Comparison of ENCODE assay signal across 1 cellular context in the genomic region with DNA sequence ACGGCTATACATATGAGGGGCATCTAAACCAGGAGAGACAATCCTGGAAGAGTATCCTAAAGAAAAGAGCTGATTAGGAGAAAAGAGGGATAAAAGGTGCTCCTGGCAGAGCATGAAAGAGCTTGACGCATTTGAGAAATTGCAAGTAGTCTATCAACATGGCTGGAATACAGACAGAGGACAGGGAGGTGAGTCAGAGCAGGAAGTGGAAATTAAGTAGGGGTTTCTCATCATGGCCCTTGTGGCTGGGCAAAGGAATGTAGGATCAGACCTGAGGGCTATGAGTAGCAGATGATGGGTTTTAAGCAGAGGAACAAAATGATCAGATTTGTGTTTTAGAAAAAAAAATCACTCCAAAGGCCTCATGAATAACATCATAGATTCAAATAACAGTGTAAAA.
TF ChIP-seq lines count a peak whose summit lies in the region.

No MANE protein-coding gene starts in this region.

TF ChIP-seq in SK-N-SH, 30 proteins besides CTCF, POLR2A, EP300 and RAD21 (continued from another document):
- TF ChIP-seq NRF1 (IDR thresholded peaks at IDR 0.05; ENCODE audit: low read depth, low read length) (no peak), TEAD4 (IDR thresholded peaks at IDR 0.05; ENCODE audit: borderline replicate concordance, insufficient read depth) (no peak), TAF1 (IDR thresholded peaks at IDR 0.05; ENCODE audit: borderline replicate concordance, low read depth, low read length) (no peak), RCOR1 (IDR thresholded peaks at IDR 0.05; ENCODE audit: low read length) (no peak), POLR2AphosphoS5 (IDR thresholded peaks at IDR 0.05; ENCODE audit: low read depth, low read length) (peak; percentile 10; the same call in 1 of the 2 replicates), NFIC (IDR thresholded peaks at IDR 0.05; ENCODE audit: borderline replicate concordance) (peak; percentile 64), SIN3A (IDR thresholded peaks at IDR 0.05; ENCODE audit: borderline replicate concordance, low read depth, low read length) (no peak), FOXM1 (IDR thresholded peaks at IDR 0.05; ENCODE audit: low read depth) (no peak), JUND (IDR thresholded peaks at IDR 0.05) (peak; percentile 72), YY1 (IDR thresholded peaks at IDR 0.05; ENCODE audit: low read depth) (0 out of 2 replicates have a peak, but pooled peaks have one; percentile 52), FOXJ3 (CRISPR knock-in tag; IDR thresholded peaks at IDR 0.05) (no peak), RXRA (IDR thresholded peaks at IDR 0.05; ENCODE audit: borderline replicate concordance, low read depth) (no peak), FOSL2 (IDR thresholded peaks at IDR 0.05; ENCODE audit: borderline replicate concordance, low read depth) (peak; percentile 85), TCF12 (IDR thresholded peaks at IDR 0.05) (peak; percentile 82), RFX5 (IDR thresholded peaks at IDR 0.05; ENCODE audit: low read length) (no peak), GATA2 (CRISPR knock-in tag; IDR thresholded peaks at IDR 0.05) (no peak), EZH2phosphoT487 (IDR thresholded peaks at IDR 0.05; ENCODE audit: borderline replicate concordance, low read depth) (no peak), SMC3 (IDR thresholded peaks at IDR 0.05; ENCODE audit: low read depth, low read length) (no peak), GABPA (IDR thresholded peaks at IDR 0.05; ENCODE audit: low read depth) (peak; percentile 27; the same call in 1 of the 2 replicates), MEF2A (IDR thresholded peaks at IDR 0.05; ENCODE audit: borderline replicate concordance, low read depth) (no peak), CHD2 (IDR thresholded peaks at IDR 0.05; ENCODE audit: low read length, partially characterized antibody) (no peak), MXI1 (IDR thresholded peaks at IDR 0.05; ENCODE audit: low read depth, low read length) (no peak)
- TF ChIP-seq, protein P1, sequence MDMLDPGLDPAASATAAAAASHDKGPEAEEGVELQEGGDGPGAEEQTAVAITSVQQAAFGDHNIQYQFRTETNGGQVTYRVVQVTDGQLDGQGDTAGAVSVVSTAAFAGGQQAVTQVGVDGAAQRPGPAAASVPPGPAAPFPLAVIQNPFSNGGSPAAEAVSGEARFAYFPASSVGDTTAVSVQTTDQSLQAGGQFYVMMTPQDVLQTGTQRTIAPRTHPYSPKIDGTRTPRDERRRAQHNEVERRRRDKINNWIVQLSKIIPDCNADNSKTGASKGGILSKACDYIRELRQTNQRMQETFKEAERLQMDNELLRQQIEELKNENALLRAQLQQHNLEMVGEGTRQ (IDR thresholded peaks at IDR 0.05; ENCODE audit: borderline replicate concordance, low read depth, low read length): no peak
- TF ChIP-seq, protein P2, sequence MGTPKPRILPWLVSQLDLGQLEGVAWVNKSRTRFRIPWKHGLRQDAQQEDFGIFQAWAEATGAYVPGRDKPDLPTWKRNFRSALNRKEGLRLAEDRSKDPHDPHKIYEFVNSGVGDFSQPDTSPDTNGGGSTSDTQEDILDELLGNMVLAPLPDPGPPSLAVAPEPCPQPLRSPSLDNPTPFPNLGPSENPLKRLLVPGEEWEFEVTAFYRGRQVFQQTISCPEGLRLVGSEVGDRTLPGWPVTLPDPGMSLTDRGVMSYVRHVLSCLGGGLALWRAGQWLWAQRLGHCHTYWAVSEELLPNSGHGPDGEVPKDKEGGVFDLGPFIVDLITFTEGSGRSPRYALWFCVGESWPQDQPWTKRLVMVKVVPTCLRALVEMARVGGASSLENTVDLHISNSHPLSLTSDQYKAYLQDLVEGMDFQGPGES (IDR thresholded peaks at IDR 0.05; ENCODE audit: low read depth, low read length): no peak
- TF ChIP-seq, protein P3, sequence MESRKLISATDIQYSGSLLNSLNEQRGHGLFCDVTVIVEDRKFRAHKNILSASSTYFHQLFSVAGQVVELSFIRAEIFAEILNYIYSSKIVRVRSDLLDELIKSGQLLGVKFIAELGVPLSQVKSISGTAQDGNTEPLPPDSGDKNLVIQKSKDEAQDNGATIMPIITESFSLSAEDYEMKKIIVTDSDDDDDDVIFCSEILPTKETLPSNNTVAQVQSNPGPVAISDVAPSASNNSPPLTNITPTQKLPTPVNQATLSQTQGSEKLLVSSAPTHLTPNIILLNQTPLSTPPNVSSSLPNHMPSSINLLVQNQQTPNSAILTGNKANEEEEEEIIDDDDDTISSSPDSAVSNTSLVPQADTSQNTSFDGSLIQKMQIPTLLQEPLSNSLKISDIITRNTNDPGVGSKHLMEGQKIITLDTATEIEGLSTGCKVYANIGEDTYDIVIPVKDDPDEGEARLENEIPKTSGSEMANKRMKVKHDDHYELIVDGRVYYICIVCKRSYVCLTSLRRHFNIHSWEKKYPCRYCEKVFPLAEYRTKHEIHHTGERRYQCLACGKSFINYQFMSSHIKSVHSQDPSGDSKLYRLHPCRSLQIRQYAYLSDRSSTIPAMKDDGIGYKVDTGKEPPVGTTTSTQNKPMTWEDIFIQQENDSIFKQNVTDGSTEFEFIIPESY (IDR thresholded peaks at IDR 0.05; ENCODE audit: borderline replicate concordance, low read depth): no peak
- TF ChIP-seq, protein P4, sequence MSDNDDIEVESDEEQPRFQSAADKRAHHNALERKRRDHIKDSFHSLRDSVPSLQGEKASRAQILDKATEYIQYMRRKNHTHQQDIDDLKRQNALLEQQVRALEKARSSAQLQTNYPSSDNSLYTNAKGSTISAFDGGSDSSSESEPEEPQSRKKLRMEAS (IDR thresholded peaks at IDR 0.05; ENCODE audit: low read depth): peak; percentile 34; the same call in 1 of the 2 replicates
- TF ChIP-seq, protein P5, sequence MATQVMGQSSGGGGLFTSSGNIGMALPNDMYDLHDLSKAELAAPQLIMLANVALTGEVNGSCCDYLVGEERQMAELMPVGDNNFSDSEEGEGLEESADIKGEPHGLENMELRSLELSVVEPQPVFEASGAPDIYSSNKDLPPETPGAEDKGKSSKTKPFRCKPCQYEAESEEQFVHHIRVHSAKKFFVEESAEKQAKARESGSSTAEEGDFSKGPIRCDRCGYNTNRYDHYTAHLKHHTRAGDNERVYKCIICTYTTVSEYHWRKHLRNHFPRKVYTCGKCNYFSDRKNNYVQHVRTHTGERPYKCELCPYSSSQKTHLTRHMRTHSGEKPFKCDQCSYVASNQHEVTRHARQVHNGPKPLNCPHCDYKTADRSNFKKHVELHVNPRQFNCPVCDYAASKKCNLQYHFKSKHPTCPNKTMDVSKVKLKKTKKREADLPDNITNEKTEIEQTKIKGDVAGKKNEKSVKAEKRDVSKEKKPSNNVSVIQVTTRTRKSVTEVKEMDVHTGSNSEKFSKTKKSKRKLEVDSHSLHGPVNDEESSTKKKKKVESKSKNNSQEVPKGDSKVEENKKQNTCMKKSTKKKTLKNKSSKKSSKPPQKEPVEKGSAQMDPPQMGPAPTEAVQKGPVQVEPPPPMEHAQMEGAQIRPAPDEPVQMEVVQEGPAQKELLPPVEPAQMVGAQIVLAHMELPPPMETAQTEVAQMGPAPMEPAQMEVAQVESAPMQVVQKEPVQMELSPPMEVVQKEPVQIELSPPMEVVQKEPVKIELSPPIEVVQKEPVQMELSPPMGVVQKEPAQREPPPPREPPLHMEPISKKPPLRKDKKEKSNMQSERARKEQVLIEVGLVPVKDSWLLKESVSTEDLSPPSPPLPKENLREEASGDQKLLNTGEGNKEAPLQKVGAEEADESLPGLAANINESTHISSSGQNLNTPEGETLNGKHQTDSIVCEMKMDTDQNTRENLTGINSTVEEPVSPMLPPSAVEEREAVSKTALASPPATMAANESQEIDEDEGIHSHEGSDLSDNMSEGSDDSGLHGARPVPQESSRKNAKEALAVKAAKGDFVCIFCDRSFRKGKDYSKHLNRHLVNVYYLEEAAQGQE (IDR thresholded peaks at IDR 0.05; ENCODE audit: low read depth, low read length): 0 out of 2 replicates have a peak, but pooled peaks have one; percentile 21
- TF ChIP-seq, protein P6, sequence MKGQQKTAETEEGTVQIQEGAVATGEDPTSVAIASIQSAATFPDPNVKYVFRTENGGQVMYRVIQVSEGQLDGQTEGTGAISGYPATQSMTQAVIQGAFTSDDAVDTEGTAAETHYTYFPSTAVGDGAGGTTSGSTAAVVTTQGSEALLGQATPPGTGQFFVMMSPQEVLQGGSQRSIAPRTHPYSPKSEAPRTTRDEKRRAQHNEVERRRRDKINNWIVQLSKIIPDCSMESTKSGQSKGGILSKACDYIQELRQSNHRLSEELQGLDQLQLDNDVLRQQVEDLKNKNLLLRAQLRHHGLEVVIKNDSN (IDR thresholded peaks at IDR 0.05; ENCODE audit: borderline replicate concordance, low read depth): no peak
- TF ChIP-seq, protein P7, sequence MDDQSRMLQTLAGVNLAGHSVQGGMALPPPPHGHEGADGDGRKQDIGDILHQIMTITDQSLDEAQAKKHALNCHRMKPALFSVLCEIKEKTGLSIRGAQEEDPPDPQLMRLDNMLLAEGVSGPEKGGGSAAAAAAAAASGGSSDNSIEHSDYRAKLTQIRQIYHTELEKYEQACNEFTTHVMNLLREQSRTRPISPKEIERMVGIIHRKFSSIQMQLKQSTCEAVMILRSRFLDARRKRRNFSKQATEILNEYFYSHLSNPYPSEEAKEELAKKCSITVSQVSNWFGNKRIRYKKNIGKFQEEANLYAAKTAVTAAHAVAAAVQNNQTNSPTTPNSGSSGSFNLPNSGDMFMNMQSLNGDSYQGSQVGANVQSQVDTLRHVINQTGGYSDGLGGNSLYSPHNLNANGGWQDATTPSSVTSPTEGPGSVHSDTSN (IDR thresholded peaks at IDR 0.05): peak; percentile 82
